In the genomic region with DNA sequence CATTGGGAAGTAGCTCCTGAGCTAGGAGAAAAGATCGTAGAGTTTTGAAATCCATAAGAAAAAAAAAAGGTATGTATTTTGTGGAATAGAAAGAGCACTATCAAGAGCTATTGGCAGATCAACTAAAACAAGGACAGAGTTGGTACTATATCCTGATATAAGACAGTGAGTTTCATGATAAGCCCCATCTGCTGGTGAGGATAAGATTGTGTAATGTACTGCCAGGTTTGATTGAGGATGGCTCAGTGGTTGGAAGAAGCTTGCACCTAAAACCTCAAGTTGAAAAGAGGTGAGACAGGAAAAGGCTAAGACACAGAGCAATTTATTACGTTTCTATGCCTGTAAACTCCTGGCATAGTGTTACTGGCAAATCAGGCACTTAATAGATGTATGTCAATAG, we compare ENCODE assay signal across 7 cellular contexts.
DNase-seq lines count a peak whose midpoint lies in the region; ATAC-seq and TF ChIP-seq lines count a peak whose summit lies in the region.

No MANE protein-coding gene starts in this region.

- DNase-seq in ELR (ENCODE audit: low read depth) (peak; percentile 1), NCI-H146 (lab: John Stamatoyannopoulos, UW) (peak; percentile 22), WERI-Rb-1 (peak; percentile 14), left lobe of liver (ENCODE audit: low spot score) (no peak)
- no peak for DNase-seq in activated CD4-positive, alpha-beta T cell treated with anti-CD3 and anti-CD28 coated beads, Interleukin-2, amount 50 U/mL, for 48 hours
- no peak for DNase-seq in activated effector memory CD4-positive, alpha-beta T cell treated with Interleukin-2 at 50 U/mL for 16 hours
- no peak for DNase-seq in stimulated activated CD8-positive, alpha-beta memory T cell treated with anti-CD3 and anti-CD28 coated beads, Interleukin-4, amount 100 ng/mL, for 48 hours

- no peaks in the 10 kb centered on the region for H3K36me3 ChIP-seq in WERI-Rb-1

- TF ChIP-seq CTCF in WERI-Rb-1 (IDR thresholded peaks at IDR 0.05; ENCODE audit: low read depth, low read length): peak; percentile 42; the same call in 1 of the 2 replicates

- no peaks in the 10 kb centered on the region for H3K27me3 ChIP-seq in WERI-Rb-1 (ENCODE audit: insufficient read depth, low read depth, severe bottlenecking)

- H3K4me3 ChIP-seq in WERI-Rb-1 (ENCODE audit: low read depth, low read length): no peak overlapping the region

- no peak overlapping the region for H3K27ac ChIP-seq in WERI-Rb-1

- H3K9me3 ChIP-seq in WERI-Rb-1 (ENCODE audit: severe bottlenecking): no peaks in the 10 kb centered on the region

- ATAC-seq in left lobe of liver: peak; percentile 67

Comparison
In these comparisons a context has a peak if more than half of its experiments do, and no peak if none do; other contexts are left out.
1. DNase-seq: peak in ELR (single experiment), NCI-H146 (single experiment) and WERI-Rb-1 (single experiment); none in left lobe of liver (single experiment), activated CD4-positive, alpha-beta T cell treated with anti-CD3 and anti-CD28 coated beads, Interleukin-2, amount 50 U/mL, for 48 hours (0 of 2), activated effector memory CD4-positive, alpha-beta T cell treated with Interleukin-2 at 50 U/mL for 16 hours (single experiment) and stimulated activated CD8-positive, alpha-beta memory T cell treated with anti-CD3 and anti-CD28 coated beads, Interleukin-4, amount 100 ng/mL, for 48 hours (single experiment).